9 cellular contexts compared by ENCODE assay signal in the genomic region with DNA sequence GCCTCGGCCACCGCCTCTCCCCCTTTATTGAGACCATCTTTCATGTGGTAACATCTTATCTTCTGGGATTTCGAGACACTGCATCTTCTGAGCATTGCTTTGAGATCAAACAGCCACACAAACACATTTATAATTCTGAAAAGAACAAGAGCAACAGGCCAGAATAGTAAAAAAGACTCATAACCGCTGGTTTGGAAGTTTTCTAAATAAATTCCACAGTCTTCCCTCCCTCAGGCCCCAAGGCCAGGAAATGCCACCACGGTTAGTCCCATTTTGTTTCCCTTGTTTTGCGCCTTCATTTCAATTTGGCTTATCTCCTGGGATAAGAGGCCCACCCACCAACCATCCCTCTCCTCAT. TPM values are rescaled to one million over a fixed set of nuclear protein-coding genes. Genes with fewer than 3 reads are reported as not detected.
DNase-seq lines count a peak whose midpoint lies in the region; FAIRE-seq and TF ChIP-seq lines count a peak whose summit lies in the region.
"Had no signal": no experiment of that assay in that cellular context is flagged by ENCODE, and none has a peak within 500 bp of the region (broad histone marks: within the 10 kb centered on the region; RNA-seq: fewer than 3 reads in every experiment).

No MANE protein-coding gene starts in this region.

- peaks cover 4 to 86% (median 39%) of the 10 kb centered on the region in 11 experiments for H3K36me3 ChIP-seq in BLaER1 treated with 17β-estradiol and CSF1 and Interleukin-3, amounts not matched to agents 10 nM and 100 nM
- H3K36me3 ChIP-seq in NT2/D1 (ENCODE audit: insufficient read depth, insufficient read length, low read length) (peaks cover 19% of the 10 kb centered on the region), H1 (ENCODE audit: control insufficient read depth in 2 of 4, insufficient read depth in 4 of 4, low read length in 3 of 4) (peaks cover 0 to 8% (median 1%) of the 10 kb centered on the region in 4 experiments; a peak in 6 of 8 replicates)

- no peak overlapping the region for H3K23ac ChIP-seq in H1 (ENCODE audit: insufficient read length)

- peaks cover 87 to 100% (median 99%) of the 10 kb centered on the region in 11 experiments for H4K20me1 ChIP-seq in BLaER1 treated with 17β-estradiol and CSF1 and Interleukin-3, amounts not matched to agents 10 nM and 100 nM
- peaks cover 3 to 6% of the 10 kb centered on the region in 2 experiments for H4K20me1 ChIP-seq in H1 (replicated peaks in 1 of 2; ENCODE audit: control insufficient read depth in 1 of 2, insufficient read depth in 2 of 2, low read length in 2 of 2)

- H3K9me3 ChIP-seq in BLaER1 treated with 17β-estradiol and CSF1 and Interleukin-3, amounts not matched to agents 10 nM and 100 nM (replicated peaks in 1 of 11) = peaks cover 0 to 9% (median 4%) of the 10 kb centered on the region in 11 experiments; a peak in 17 of 22 replicates
- H3K9me3 ChIP-seq in NT2/D1 (ENCODE audit: insufficient read depth, low read length) (no peaks in the 10 kb centered on the region), H1 (ENCODE audit: insufficient read depth in 2 of 2, low read depth in 1 of 2, low read length in 1 of 2) (peaks cover 0 to 2% of the 10 kb centered on the region in 2 experiments; a peak in 3 of 4 replicates)

- peaks cover 10% of the 10 kb centered on the region for H3K79me1 ChIP-seq in H1 (ENCODE audit: low read depth, low read length)

- H3K36me3 Mint-ChIP-seq in neural crest cell (ENCODE audit: low read depth) = peaks cover 5% of the 10 kb centered on the region

- TF ChIP-seq RAD21 in H1 (IDR thresholded peaks at IDR 0.05 in 1 of 2, conservative IDR thresholded peaks at IDR 0.05 in 1 of 2; ENCODE audit: low read depth in 2 of 2, low read length in 2 of 2) = no peak

- DNase-seq in NT2/D1 (ENCODE audit: low read depth, low spot score) (no peak), H1 (ENCODE audit: low read depth in 1 of 2, low spot score in 2 of 2) (no peak), neural crest cell (ENCODE audit: low read depth, low spot score) (no peak), NCI-H1092 (lab: John Stamatoyannopoulos, UW) (no peak), NCI-H2081 treated with DMSO at 0.1 percent for 48 hours (lab: John Stamatoyannopoulos, UW) (no peak), activated gamma-delta T cell treated with Interleukin-2 at 50 U/mL for 16 hours (no peak), middle frontal gyrus (ENCODE audit: extremely low spot score, low spot score) (no peak)

- no peaks in the 10 kb centered on the region for H3K27me3 Mint-ChIP-seq in neural crest cell (ENCODE audit: low read depth)

- H4K5ac ChIP-seq in H1 (ENCODE audit: insufficient read length, low read depth, low read length) = no peak overlapping the region

- H3K9me3 Mint-ChIP-seq in neural crest cell = no peaks in the 10 kb centered on the region

- WGBS in H1 (ENCODE audit: extremely low coverage in 1 of 2, insufficient coverage in 1 of 2, insufficient read length in 1 of 2, insufficient replicate concordance in 2 of 2, low coverage in 1 of 2, low lambda C conversion rate in 2 of 2, missing lambda C conversion rate in 1 of 2), 2 experiments = 94% methylated on average over 6 of the region's 6 CpGs; no CpG with 5 or more reads in 1 of the 2 experiments

- H2BK120ac ChIP-seq in H1 (replicated peaks; ENCODE audit: low read depth, low read length) = no peak overlapping the region

- H4K8ac ChIP-seq in H1 (ENCODE audit: extremely low read depth, insufficient read depth, low read length) = no peak overlapping the region

- no peak overlapping the region for H2BK15ac ChIP-seq in H1 (ENCODE audit: low read length)

- H3K9ac ChIP-seq in BLaER1 treated with 17β-estradiol and CSF1 and Interleukin-3, amounts not matched to agents 10 nM and 100 nM = peak overlapping the region in 8 of 11 experiments; percentile 8 to 58 (median 22); a peak in 6 of 22 replicates
- H3K9ac ChIP-seq in NT2/D1 (ENCODE audit: insufficient read length, low read depth) (peak overlapping the region; percentile 36), H1 (replicated peaks in 1 of 4; ENCODE audit: extremely low read depth in 1 of 4, low read depth in 3 of 4, low read length in 3 of 4) (no peak overlapping the region)

- FAIRE-seq in H1 (lab: Jason Lieb, UNC) = no peak
- FAIRE-seq: D721Med had no signal

- H2BK12ac ChIP-seq in H1 (ENCODE audit: low read depth, low read length) = 0 out of 2 replicates have a peak overlapping the region, but pooled peaks have one; percentile 75

- peak overlapping the region; percentile 83; the same call in 1 of the 2 replicates for H2BK5ac ChIP-seq in H1 (ENCODE audit: low read depth, low read length)

- 0 out of 22 replicates have a peak overlapping the region, but pooled peaks of 2 of the 11 experiments have one; percentile 13 to 18 for H3K27ac ChIP-seq in BLaER1 treated with 17β-estradiol and CSF1 and Interleukin-3, amounts not matched to agents 10 nM and 100 nM
- no peak overlapping the region for H3K27ac ChIP-seq in H1 (ENCODE audit: low read depth, low read length)

- H3K27ac Mint-ChIP-seq in neural crest cell (ENCODE audit: unreplicated experiment) = peak overlapping the region; percentile 38

- H2BK20ac ChIP-seq in H1 (ENCODE audit: low read length) = no peak overlapping the region

- CTCF ChIA-PET in H1 (lab: Charles Lee; ENCODE audit: partially characterized antibody) = interaction anchor here (3.1 kb wide), 1 partner anchor 30 kb away, joined by 12 read pairs; no protein-coding TSS in a partner anchor

- no peak overlapping the region for H3K4ac ChIP-seq in H1 (replicated peaks; ENCODE audit: insufficient read length, low read depth, low read length)

- no peaks in the 10 kb centered on the region for H3K23me2 ChIP-seq in H1 (ENCODE audit: low read depth, low read length)

- no peak overlapping the region for H3K14ac ChIP-seq in H1 (ENCODE audit: insufficient read length)

- no peak for TF ChIP-seq EP300 in H1 (IDR thresholded peaks at IDR 0.05; ENCODE audit: borderline replicate concordance in 1 of 2, low read depth in 2 of 2, low read length in 2 of 2)

- POLR2A ChIA-PET in H1 (lab: Charles Lee; ENCODE audit: partially characterized antibody) = interaction anchor here (1.3 kb wide), 1 partner anchor 12 kb away, joined by 3 read pairs; no protein-coding TSS in a partner anchor

- no peak for TF ChIP-seq POLR2A in H1 (IDR thresholded peaks at IDR 0.05; ENCODE audit: control extremely low read depth in 1 of 2, low read depth in 2 of 2, low read length in 2 of 2)

- H3K4me1 Mint-ChIP-seq in neural crest cell = peaks cover 49% of the 10 kb centered on the region

- H3K4me1 ChIP-seq in BLaER1 treated with 17β-estradiol and CSF1 and Interleukin-3, amounts not matched to agents 10 nM and 100 nM = peaks cover 60 to 78% (median 68%) of the 10 kb centered on the region in 10 experiments
- H3K4me1 ChIP-seq in NT2/D1 (ENCODE audit: insufficient read depth, insufficient read length) = peaks cover 11% of the 10 kb centered on the region
- peaks cover 3 to 14% (median 6%) of the 10 kb centered on the region in 4 experiments for H3K4me1 ChIP-seq in H1 (replicated peaks in 1 of 4; ENCODE audit: control insufficient read depth in 3 of 4, insufficient read depth in 4 of 4, low read length in 3 of 4)

- no peak overlapping the region for H3K4me3 Mint-ChIP-seq in neural crest cell

- no peak overlapping the region for H2AFZ ChIP-seq in H1 (ENCODE audit: low read length)

- no peak overlapping the region for H4K91ac ChIP-seq in H1 (replicated peaks; ENCODE audit: insufficient read length, low read length)

- TF ChIP-seq CTCF in H1 (IDR thresholded peaks at IDR 0.05; ENCODE audit: control extremely low read depth in 1 of 3, insufficient read depth in 1 of 3, low read depth in 1 of 3, low read length in 3 of 3) (no peak), neural crest cell (conservative IDR thresholded peaks at IDR 0.05) (no peak)

- no peak overlapping the region for H3K56ac ChIP-seq in H1 (replicated peaks; ENCODE audit: insufficient read length, low read depth, low read length)

- no peak overlapping the region for H2AK5ac ChIP-seq in H1 (ENCODE audit: low read depth, low read length)

- H3K27me3 ChIP-seq in BLaER1 treated with 17β-estradiol and CSF1 and Interleukin-3, amounts not matched to agents 10 nM and 100 nM = no peaks in the 10 kb centered on the region
- H3K27me3 ChIP-seq in NT2/D1 (ENCODE audit: insufficient read depth, insufficient read length) = no peaks in the 10 kb centered on the region
- H3K27me3 ChIP-seq in H1 (replicated peaks in 1 of 4; ENCODE audit: control insufficient read depth in 3 of 4, extremely low read depth in 1 of 4, insufficient read depth in 3 of 4, low read length in 3 of 4) = no peaks in the 10 kb centered on the region

- no peak overlapping the region for H3K4me3 ChIP-seq in BLaER1 treated with 17β-estradiol and CSF1 and Interleukin-3, amounts not matched to agents 10 nM and 100 nM
- no peak overlapping the region for H3K4me3 ChIP-seq in NT2/D1 (ENCODE audit: insufficient read length, low read depth)
- H3K4me3 ChIP-seq in H1 (ENCODE audit: extremely low read depth in 1 of 4, insufficient read depth in 2 of 4, low read depth in 3 of 4, low read length in 4 of 4) = no peak overlapping the region

- H3K4me2 ChIP-seq in BLaER1 treated with 17β-estradiol and CSF1 and Interleukin-3, amounts not matched to agents 10 nM and 100 nM = peak overlapping the region; percentile 54 to 86 (median 72)
- no peak overlapping the region for H3K4me2 ChIP-seq in H1 (ENCODE audit: insufficient read depth in 1 of 2, low read depth in 2 of 2, low read length in 2 of 2)

- H3K79me2 ChIP-seq in H1 (ENCODE audit: control insufficient read depth in 1 of 2, insufficient read depth in 2 of 2, low read length in 2 of 2) = peaks cover 4 to 80% of the 10 kb centered on the region in 2 experiments; a peak in 3 of 4 replicates

- H3K18ac ChIP-seq in H1 (ENCODE audit: extremely low read depth, low read length) = 0 out of 2 replicates have a peak overlapping the region, but pooled peaks have one; percentile 48

TF ChIP-seq in H1, 55 proteins besides CTCF, POLR2A, EP300 and RAD21:
- TF ChIP-seq KDM4A (IDR thresholded peaks at IDR 0.05; ENCODE audit: low read depth, low read length, severe bottlenecking) (no peak), KDM1A (IDR thresholded peaks at IDR 0.05; ENCODE audit: borderline replicate concordance, low read length) (no peak), YY1 (IDR thresholded peaks at IDR 0.05; ENCODE audit: low read depth, low read length) (no peak)
TF ChIP-seq in H1: peak in this region for 0.

RNA-seq across cellular contexts. Expression of gene LITAF, which starts 25.3 kb away (rescaled TPM):
- total RNA-seq in H1 (2021; fragmentation: NEBNext Ultra II Directional; extraction: Animal tissue kit (Norgen Biotek cat#: 25700)) = 160 and 165 TPM in 2 replicates
- 205 and 315 TPM in 2 replicates for polyA plus RNA-seq in H1 (2011; rRNA removed)
- 150 TPM for polyA plus RNA-seq in H1 (2011; cell fraction: cytosol; rRNA removed)
- 185 TPM for polyA plus RNA-seq in H1 (2011; cell fraction: nucleus; rRNA removed)
- 80.9 to 155 TPM (median 121 TPM) in 4 replicates for polyA plus RNA-seq in H1 (2012, experiment 1 of 2)
- polyA plus RNA-seq in H1 (2012, experiment 2 of 2) = 82.5 TPM
- 77.3 TPM for polyA plus RNA-seq in H1 (2013, experiment 1 of 2)
- 80.0 TPM for polyA plus RNA-seq in H1 (2013, experiment 2 of 2)
- 140 and 174 TPM in 2 replicates for polyA minus RNA-seq in H1 (2011; rRNA and poly(A)+ RNA removed)
- 85.9 TPM for polyA minus RNA-seq in H1 (2011; cell fraction: cytosol; rRNA and poly(A)+ RNA removed)
- polyA minus RNA-seq in H1 (2011; cell fraction: nucleus; rRNA and poly(A)+ RNA removed) = 78.8 TPM
- 62.9 and 69.7 TPM in 2 replicates for total RNA-seq in neural crest cell

Comparison
In these comparisons a context has a peak if more than half of its experiments do, and no peak if none do; other contexts are left out.
1. H3K4me2 ChIP-seq: peak in BLaER1 treated with 17β-estradiol and CSF1 and Interleukin-3, amounts not matched to agents 10 nM and 100 nM (11 of 11); none in H1 (0 of 2).
2. H3K9ac ChIP-seq: peak in BLaER1 treated with 17β-estradiol and CSF1 and Interleukin-3, amounts not matched to agents 10 nM and 100 nM (8 of 11) and NT2/D1 (single experiment); none in H1 (0 of 4).